Comparison of ENCODE assay signal across 11 cellular contexts in genomic region chr15:80061581-80061980, GRCh38. TPM values are rescaled to one million over a fixed set of nuclear protein-coding genes. Genes with fewer than 3 reads are reported as not detected.
DNase-seq lines count a peak whose midpoint lies in the region; ATAC-seq and TF ChIP-seq lines count a peak whose summit lies in the region.
"Had no signal": no experiment of that assay in that cellular context is flagged by ENCODE, and none has a peak within 500 bp of the region (broad histone marks: within the 10 kb centered on the region; RNA-seq: fewer than 3 reads in every experiment).

No MANE protein-coding gene starts in this region.

- H3K9me3 Mint-ChIP-seq in MCF 10A (ENCODE audit: unreplicated experiment) = no peaks in the 10 kb centered on the region
- H3K9me3 Mint-ChIP-seq in activated T-helper 17 cell treated with anti-CD3 and anti-CD28 coated beads, Interleukin-2, amount 50 U/mL, for 72 hours = no peaks in the 10 kb centered on the region

- H3K36me3 ChIP-seq in breast epithelium = no peaks in the 10 kb centered on the region
- no peaks in the 10 kb centered on the region for H3K36me3 ChIP-seq in upper lobe of right lung

- no peak for TF ChIP-seq POLR2A in breast epithelium (IDR thresholded peaks at IDR 0.05)

- peaks cover 22% of the 10 kb centered on the region for H3K4me1 Mint-ChIP-seq in MCF 10A (ENCODE audit: insufficient read depth, unreplicated experiment)
- H3K4me1 Mint-ChIP-seq in activated T-helper 17 cell treated with anti-CD3 and anti-CD28 coated beads, Interleukin-2, amount 50 U/mL, for 72 hours = peaks cover 17% of the 10 kb centered on the region

- H3K27me3 ChIP-seq in breast epithelium (no peaks in the 10 kb centered on the region), upper lobe of right lung (no peaks in the 10 kb centered on the region)

- peaks cover 7% of the 10 kb centered on the region for H3K36me3 Mint-ChIP-seq in MCF 10A (ENCODE audit: insufficient read depth, unreplicated experiment)
- H3K36me3 Mint-ChIP-seq in activated T-helper 17 cell treated with anti-CD3 and anti-CD28 coated beads, Interleukin-2, amount 50 U/mL, for 72 hours (ENCODE audit: low read depth) = peaks cover 5% of the 10 kb centered on the region

- intact Hi-C loops in MCF 10A (cut with micrococcal nuclease) (loop anchor here (2.0 to 10.0 kb wide), 2 partner anchors 111 to 173 kb away; no protein-coding TSS in a partner anchor), breast epithelium (cut with DNase I; ENCODE audit: low total_unique reads) (no loop called here), upper lobe of right lung (cut with DNase I) (no loop called here), cardiac septum (cut with DNase I) (loop anchor here (5.0 kb wide), 1 partner anchor 91 kb away; the partner anchor contains the start of gene FAH)

- H3K9me3 ChIP-seq in breast epithelium (no peaks in the 10 kb centered on the region), upper lobe of right lung (no peaks in the 10 kb centered on the region)
- H3K9me3 ChIP-seq: SJSA1 had no signal

- CTCF ChIA-PET in MCF 10A (lab: Yijun Ruan, JAX) = interaction anchor here (0.5 to 2.9 kb wide), 8 partner anchors 92 to 1736 kb away, joined by 3 to 13 read pairs (median 4); no protein-coding TSS in a partner anchor

- no peak for ATAC-seq in activated T-helper 17 cell treated with anti-CD3 and anti-CD28 coated beads, Interleukin-2, amount 50 U/mL, for 72 hours (replicated peaks)
- no peak for ATAC-seq in upper lobe of right lung

- H3K27me3 Mint-ChIP-seq in MCF 10A (ENCODE audit: insufficient read depth, unreplicated experiment) = no peaks in the 10 kb centered on the region
- no peaks in the 10 kb centered on the region for H3K27me3 Mint-ChIP-seq in activated T-helper 17 cell treated with anti-CD3 and anti-CD28 coated beads, Interleukin-2, amount 50 U/mL, for 72 hours

- POLR2A ChIA-PET in MCF 10A (lab: Yijun Ruan, JAX) = interaction anchor here (0.7 to 6.0 kb wide), 14 partner anchors 11 to 593 kb away, joined by 4 to 174 read pairs (median 16); partner anchors contain the start of genes FAH and MTHFS

- TF ChIP-seq CTCF in MCF 10A (IDR thresholded peaks at IDR 0.05; ENCODE audit: unreplicated experiment) (no peak), breast epithelium (IDR thresholded peaks at IDR 0.05) (no peak), upper lobe of right lung (IDR thresholded peaks at IDR 0.05) (no peak)

- peak overlapping the region; percentile 84 for H3K27ac Mint-ChIP-seq in MCF 10A (ENCODE audit: low read depth, unreplicated experiment)
- peak overlapping the region; percentile 91 for H3K27ac Mint-ChIP-seq in activated T-helper 17 cell treated with anti-CD3 and anti-CD28 coated beads, Interleukin-2, amount 50 U/mL, for 72 hours

- H3K4me3 ChIP-seq in breast epithelium = peak overlapping the region in 1 of 3 donors; percentile 87
- peak overlapping the region; percentile 65 for H3K4me3 ChIP-seq in upper lobe of right lung
- H3K4me3 ChIP-seq: SJSA1 had no signal

- H3K4me1 ChIP-seq in breast epithelium (peaks cover 0 to 8% of the 10 kb centered on the region in 2 donors), upper lobe of right lung (peaks cover 15% of the 10 kb centered on the region)

- peak overlapping the region; percentile 87 for H3K4me3 Mint-ChIP-seq in MCF 10A (ENCODE audit: unreplicated experiment)
- H3K4me3 Mint-ChIP-seq in activated T-helper 17 cell treated with anti-CD3 and anti-CD28 coated beads, Interleukin-2, amount 50 U/mL, for 72 hours = peak overlapping the region; percentile 86

- DNase-seq in MCF 10A (ENCODE audit: unreplicated experiment) (peak; percentile 26), breast epithelium (ENCODE audit: low spot score in 2 of 2) (no peak), iris pigment epithelial cell (ENCODE audit: low read depth) (peak; percentile 56), upper lobe of right lung (no peak), cardiac septum (ENCODE audit: low spot score) (no peak), NCI-H2029 treated with DMSO at 0.1 percent for 48 hours (lab: John Stamatoyannopoulos, UW) (no peak)
- no peak for DNase-seq in stimulated activated CD4-positive, alpha-beta T cell treated with anti-CD3 and anti-CD28 coated beads, Interleukin-4, amount 100 ng/mL, for 1 hour
- DNase-seq: amniotic stem cell, DMS 273 treated with DMSO at 0.1 percent for 48 hours had no signal

- BruUV-seq in MCF 10A (replicated peaks; lab: Mats Ljungman, UMichigan) = no TSS peak

- H3K27ac ChIP-seq in breast epithelium = no peak overlapping the region
- H3K27ac ChIP-seq in upper lobe of right lung = peak overlapping the region; percentile 89

RNA-seq across cellular contexts. Expression of gene ZFAND6, which starts 2.1 kb away (rescaled TPM):
- 57.6 and 59.5 TPM in 2 replicates for total RNA-seq in MCF 10A (2022)
- 100 to 1,000 TPM; 141 to 193 (median 159) TPM for total RNA-seq in breast epithelium
- total RNA-seq in activated T-helper 17 cell treated with anti-CD3 and anti-CD28 coated beads, Interleukin-2, amount 50 U/mL, for 72 hours = 10 to 100 TPM; 26.2 to 35.2 TPM
- 79.5 TPM for total RNA-seq in upper lobe of right lung
- 64.8 TPM for total RNA-seq in cardiac septum

Comparison
In these comparisons a context has a peak if more than half of its experiments do, and no peak if none do; other contexts are left out.
1. DNase-seq: peak in MCF 10A (single experiment) and iris pigment epithelial cell (single experiment); none in breast epithelium (0 of 2), upper lobe of right lung (single experiment), stimulated activated CD4-positive, alpha-beta T cell treated with anti-CD3 and anti-CD28 coated beads, Interleukin-4, amount 100 ng/mL, for 1 hour (single experiment), cardiac septum (single experiment) and NCI-H2029 treated with DMSO at 0.1 percent for 48 hours (single experiment).
2. intact Hi-C loops: an anchor here in MCF 10A (2.0 to 10.0 kb wide) and cardiac septum (5.0 kb wide); none called in breast epithelium and upper lobe of right lung.